Comparison of ENCODE assay signal across 1 cellular context in the genomic region with DNA sequence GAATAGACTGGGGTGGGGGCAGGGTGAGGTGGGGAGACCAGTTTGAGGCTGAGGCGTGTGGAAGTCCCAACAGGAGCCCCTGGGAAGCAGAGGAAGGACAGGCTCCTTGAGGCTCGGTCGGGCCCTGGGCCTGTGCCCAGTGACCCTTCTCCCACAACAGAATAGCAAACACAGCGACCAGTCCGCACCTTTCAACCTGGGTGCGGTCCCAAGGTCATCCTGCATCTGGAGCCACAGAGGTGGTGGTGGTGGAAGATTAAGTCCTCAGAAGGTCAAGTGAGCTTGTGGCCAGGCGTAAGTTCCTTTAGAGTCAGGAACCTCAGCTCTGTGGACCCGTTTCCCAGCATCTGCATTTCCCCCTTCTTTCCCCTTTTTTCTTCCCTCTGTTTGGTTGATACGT.
TF ChIP-seq lines count a peak whose summit lies in the region.

No MANE protein-coding gene starts in this region.

TF ChIP-seq in K562, 482 proteins besides CTCF, POLR2A, EP300 and RAD21 (continued from another document and continues in another):
- no peak for TF ChIP-seq CEBPZ (IDR thresholded peaks at IDR 0.05; ENCODE audit: borderline replicate concordance, low read depth, low read length)
- TF ChIP-seq YY1 (IDR thresholded peaks at IDR 0.05; ENCODE audit: borderline replicate concordance in 1 of 3, control insufficient read depth in 1 of 3, extremely low read depth in 1 of 3, insufficient read depth in 3 of 3, insufficient read length in 1 of 3, insufficient replicate concordance in 2 of 3, low read depth in 1 of 3, low read length in 2 of 3) = no peak
- TF ChIP-seq CEBPB (tag; IDR thresholded peaks at IDR 0.05) = no peak
- peak; percentile 70; the same call in 1 of the 2 replicates for TF ChIP-seq ESRRA (IDR thresholded peaks at IDR 0.05; ENCODE audit: borderline replicate concordance, low read depth)
- TF ChIP-seq TAF15 (IDR thresholded peaks at IDR 0.05; ENCODE audit: low read depth, low read length) = no peak
- TF ChIP-seq, protein P1, sequence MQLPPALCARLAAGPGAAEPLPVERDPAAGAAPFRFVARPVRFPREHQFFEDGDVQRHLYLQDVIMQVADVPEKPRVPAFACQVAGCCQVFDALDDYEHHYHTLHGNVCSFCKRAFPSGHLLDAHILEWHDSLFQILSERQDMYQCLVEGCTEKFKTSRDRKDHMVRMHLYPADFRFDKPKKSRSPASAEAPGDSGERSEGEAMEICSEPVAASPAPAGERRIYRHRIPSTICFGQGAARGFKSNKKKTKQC (CRISPR knock-in tag; IDR thresholded peaks at IDR 0.05) = no peak
- TF ChIP-seq ZNF586 (CRISPR knock-in tag; conservative IDR thresholded peaks at IDR 0.05) = no peak
- TF ChIP-seq, protein P2, sequence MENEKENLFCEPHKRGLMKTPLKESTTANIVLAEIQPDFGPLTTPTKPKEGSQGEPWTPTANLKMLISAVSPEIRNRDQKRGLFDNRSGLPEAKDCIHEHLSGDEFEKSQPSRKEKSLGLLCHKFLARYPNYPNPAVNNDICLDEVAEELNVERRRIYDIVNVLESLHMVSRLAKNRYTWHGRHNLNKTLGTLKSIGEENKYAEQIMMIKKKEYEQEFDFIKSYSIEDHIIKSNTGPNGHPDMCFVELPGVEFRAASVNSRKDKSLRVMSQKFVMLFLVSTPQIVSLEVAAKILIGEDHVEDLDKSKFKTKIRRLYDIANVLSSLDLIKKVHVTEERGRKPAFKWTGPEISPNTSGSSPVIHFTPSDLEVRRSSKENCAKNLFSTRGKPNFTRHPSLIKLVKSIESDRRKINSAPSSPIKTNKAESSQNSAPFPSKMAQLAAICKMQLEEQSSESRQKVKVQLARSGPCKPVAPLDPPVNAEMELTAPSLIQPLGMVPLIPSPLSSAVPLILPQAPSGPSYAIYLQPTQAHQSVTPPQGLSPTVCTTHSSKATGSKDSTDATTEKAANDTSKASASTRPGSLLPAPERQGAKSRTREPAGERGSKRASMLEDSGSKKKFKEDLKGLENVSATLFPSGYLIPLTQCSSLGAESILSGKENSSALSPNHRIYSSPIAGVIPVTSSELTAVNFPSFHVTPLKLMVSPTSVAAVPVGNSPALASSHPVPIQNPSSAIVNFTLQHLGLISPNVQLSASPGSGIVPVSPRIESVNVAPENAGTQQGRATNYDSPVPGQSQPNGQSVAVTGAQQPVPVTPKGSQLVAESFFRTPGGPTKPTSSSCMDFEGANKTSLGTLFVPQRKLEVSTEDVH (IDR thresholded peaks at IDR 0.05; ENCODE audit: low read depth, partially characterized antibody) = no peak
- no peak for TF ChIP-seq CC2D1A (IDR thresholded peaks at IDR 0.05)
- TF ChIP-seq ARID2 (IDR thresholded peaks at IDR 0.05) = no peak
- 0 out of 2 replicates have a peak, but pooled peaks have one; percentile 25 for TF ChIP-seq ARID1B (IDR thresholded peaks at IDR 0.05)
- TF ChIP-seq RREB1 (CRISPR knock-in tag; IDR thresholded peaks at IDR 0.05) = no peak
- no peak for TF ChIP-seq ZNF274 (IDR thresholded peaks at IDR 0.05; ENCODE audit: borderline replicate concordance, low read depth, low read length)
- no peak for TF ChIP-seq HEY1 (CRISPR knock-in tag; IDR thresholded peaks at IDR 0.05; ENCODE audit: borderline replicate concordance)
- TF ChIP-seq ZNF23 (CRISPR knock-in tag; IDR thresholded peaks at IDR 0.05) = no peak
- TF ChIP-seq, protein P3, sequence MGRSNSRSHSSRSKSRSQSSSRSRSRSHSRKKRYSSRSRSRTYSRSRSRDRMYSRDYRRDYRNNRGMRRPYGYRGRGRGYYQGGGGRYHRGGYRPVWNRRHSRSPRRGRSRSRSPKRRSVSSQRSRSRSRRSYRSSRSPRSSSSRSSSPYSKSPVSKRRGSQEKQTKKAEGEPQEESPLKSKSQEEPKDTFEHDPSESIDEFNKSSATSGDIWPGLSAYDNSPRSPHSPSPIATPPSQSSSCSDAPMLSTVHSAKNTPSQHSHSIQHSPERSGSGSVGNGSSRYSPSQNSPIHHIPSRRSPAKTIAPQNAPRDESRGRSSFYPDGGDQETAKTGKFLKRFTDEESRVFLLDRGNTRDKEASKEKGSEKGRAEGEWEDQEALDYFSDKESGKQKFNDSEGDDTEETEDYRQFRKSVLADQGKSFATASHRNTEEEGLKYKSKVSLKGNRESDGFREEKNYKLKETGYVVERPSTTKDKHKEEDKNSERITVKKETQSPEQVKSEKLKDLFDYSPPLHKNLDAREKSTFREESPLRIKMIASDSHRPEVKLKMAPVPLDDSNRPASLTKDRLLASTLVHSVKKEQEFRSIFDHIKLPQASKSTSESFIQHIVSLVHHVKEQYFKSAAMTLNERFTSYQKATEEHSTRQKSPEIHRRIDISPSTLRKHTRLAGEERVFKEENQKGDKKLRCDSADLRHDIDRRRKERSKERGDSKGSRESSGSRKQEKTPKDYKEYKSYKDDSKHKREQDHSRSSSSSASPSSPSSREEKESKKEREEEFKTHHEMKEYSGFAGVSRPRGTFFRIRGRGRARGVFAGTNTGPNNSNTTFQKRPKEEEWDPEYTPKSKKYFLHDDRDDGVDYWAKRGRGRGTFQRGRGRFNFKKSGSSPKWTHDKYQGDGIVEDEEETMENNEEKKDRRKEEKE (IDR thresholded peaks at IDR 0.05; ENCODE audit: borderline replicate concordance in 1 of 2, control insufficient read depth in 1 of 2, low read depth in 2 of 2, low read length in 1 of 2) = no peak
- no peak for TF ChIP-seq MBD2 (IDR thresholded peaks at IDR 0.05; ENCODE audit: borderline replicate concordance, low read depth)
- TF ChIP-seq CBX1 (IDR thresholded peaks at IDR 0.05; ENCODE audit: low read depth) = no peak
- TF ChIP-seq, protein P4, sequence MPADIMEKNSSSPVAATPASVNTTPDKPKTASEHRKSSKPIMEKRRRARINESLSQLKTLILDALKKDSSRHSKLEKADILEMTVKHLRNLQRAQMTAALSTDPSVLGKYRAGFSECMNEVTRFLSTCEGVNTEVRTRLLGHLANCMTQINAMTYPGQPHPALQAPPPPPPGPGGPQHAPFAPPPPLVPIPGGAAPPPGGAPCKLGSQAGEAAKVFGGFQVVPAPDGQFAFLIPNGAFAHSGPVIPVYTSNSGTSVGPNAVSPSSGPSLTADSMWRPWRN (IDR thresholded peaks at IDR 0.05; ENCODE audit: low read depth) = no peak
- TF ChIP-seq ZFP1 (CRISPR knock-in tag; IDR thresholded peaks at IDR 0.05) = no peak
- TF ChIP-seq, protein P5, sequence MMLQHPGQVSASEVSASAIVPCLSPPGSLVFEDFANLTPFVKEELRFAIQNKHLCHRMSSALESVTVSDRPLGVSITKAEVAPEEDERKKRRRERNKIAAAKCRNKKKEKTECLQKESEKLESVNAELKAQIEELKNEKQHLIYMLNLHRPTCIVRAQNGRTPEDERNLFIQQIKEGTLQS (IDR thresholded peaks at IDR 0.05) = no peak
- TF ChIP-seq, protein P5 (CRISPR knock-in tag; conservative IDR thresholded peaks at IDR 0.05) = no peak
- TF ChIP-seq CBFA2T2 (conservative IDR thresholded peaks at IDR 0.05) = peak; percentile 58
- TF ChIP-seq ZNF239 (CRISPR knock-in tag; IDR thresholded peaks at IDR 0.05) = no peak
- TF ChIP-seq CEBPG (CRISPR knock-in tag; IDR thresholded peaks at IDR 0.05) = no peak
- TF ChIP-seq CEBPG (tag; conservative IDR thresholded peaks at IDR 0.05 in 1 of 2, IDR thresholded peaks at IDR 0.05 in 1 of 2) = no peak
- peak; percentile 57 for TF ChIP-seq TEAD4 (IDR thresholded peaks at IDR 0.05; ENCODE audit: low read length)
- no peak for TF ChIP-seq TEAD4 (CRISPR knock-in tag; IDR thresholded peaks at IDR 0.05; ENCODE audit: borderline replicate concordance)
- no peak for TF ChIP-seq NR2C2 (CRISPR knock-in tag; IDR thresholded peaks at IDR 0.05)
- no peak for TF ChIP-seq NR2C2 (tag; IDR thresholded peaks at IDR 0.05)
- no peak for TF ChIP-seq NR3C1 (CRISPR knock-in tag; IDR thresholded peaks at IDR 0.05)
- TF ChIP-seq ZNF77 (CRISPR knock-in tag; IDR thresholded peaks at IDR 0.05) = no peak
- TF ChIP-seq BMI1 (IDR thresholded peaks at IDR 0.05; ENCODE audit: low read length) = no peak
- TF ChIP-seq ZNF277 (CRISPR knock-in tag; IDR thresholded peaks at IDR 0.05; ENCODE audit: borderline replicate concordance) = no peak
- TF ChIP-seq ZNF253 (CRISPR knock-in tag; conservative IDR thresholded peaks at IDR 0.05) = no peak
- TF ChIP-seq, protein P6, sequence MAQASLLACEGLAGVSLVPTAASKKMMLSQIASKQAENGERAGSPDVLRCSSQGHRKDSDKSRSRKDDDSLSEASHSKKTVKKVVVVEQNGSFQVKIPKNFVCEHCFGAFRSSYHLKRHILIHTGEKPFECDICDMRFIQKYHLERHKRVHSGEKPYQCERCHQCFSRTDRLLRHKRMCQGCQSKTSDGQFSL (CRISPR knock-in tag; IDR thresholded peaks at IDR 0.05) = no peak
- TF ChIP-seq, protein P6 (tag; IDR thresholded peaks at IDR 0.05) = no peak
- no peak for TF ChIP-seq TCF7 (IDR thresholded peaks at IDR 0.05; ENCODE audit: borderline replicate concordance)
